Comparison of ENCODE assay signal across 8 cellular contexts in the genomic region with DNA sequence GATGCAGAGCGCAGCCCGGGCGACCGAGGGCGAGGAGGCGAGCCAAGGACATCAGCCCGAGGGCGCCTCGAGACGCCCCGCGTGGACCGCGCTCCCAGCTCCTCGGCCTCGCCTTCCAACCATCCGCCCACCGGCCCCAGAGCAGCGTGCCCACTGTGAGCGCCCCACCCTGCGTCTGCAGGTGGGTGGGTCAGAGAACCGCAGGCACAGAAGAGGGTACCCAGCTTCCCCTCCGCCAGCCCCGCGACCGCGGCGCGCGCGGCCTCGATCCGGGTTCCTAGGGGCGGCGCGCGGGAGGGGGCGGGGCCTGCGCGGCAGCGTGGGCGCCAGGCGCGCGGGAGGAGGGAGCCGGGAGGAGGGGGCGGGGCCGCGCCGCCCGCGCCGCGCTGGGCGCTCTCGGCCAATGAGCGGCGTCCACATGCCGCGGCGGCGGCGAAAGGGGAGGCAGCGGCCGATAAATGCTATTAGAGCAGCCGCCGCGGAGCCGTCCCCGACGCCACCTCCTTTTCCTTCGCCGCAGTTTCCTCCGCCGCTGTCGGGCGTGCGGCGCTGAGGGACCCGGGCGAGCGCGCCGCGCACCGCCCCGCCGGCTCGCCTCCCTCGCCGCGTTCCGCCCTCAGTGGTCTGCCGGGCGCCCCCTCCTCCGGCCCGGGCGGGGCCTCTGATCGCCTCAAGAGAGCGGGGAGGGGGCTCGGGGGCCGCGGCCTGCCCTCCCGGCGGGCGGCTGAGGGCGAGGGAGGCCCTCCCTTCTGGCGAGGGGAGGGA. TPM values are rescaled to one million over a fixed set of nuclear protein-coding genes. Genes with fewer than 3 reads are reported as not detected.
DNase-seq lines count a peak whose midpoint lies in the region; ATAC-seq and TF ChIP-seq lines count a peak whose summit lies in the region.

A gene (plus strand): TSS at position 464 of the 765 bp plus-strand sequence. CDS start 543 bp downstream, outside the sequence.

- H3K4me3 Mint-ChIP-seq in H9, result peak within 1 kb of the TSS; percentile 95 to 97
- H3K4me3 Mint-ChIP-seq in stimulated activated naive CD8-positive, alpha-beta T cell treated with anti-CD3 and anti-CD28 coated beads, Interleukin-15, amount 100 ng/mL, for 72 hours, result peak within 1 kb of the TSS; percentile 89 to 94

- no peaks in the 10 kb centered on the region for H3K9me3 Mint-ChIP-seq in H9
- no peaks in the 10 kb centered on the region for H3K9me3 Mint-ChIP-seq in stimulated activated naive CD8-positive, alpha-beta T cell treated with anti-CD3 and anti-CD28 coated beads, Interleukin-15, amount 100 ng/mL, for 72 hours

- H3K23me2 ChIP-seq in H9 (ENCODE audit: insufficient read length, low read depth, low read length, poor library complexity, severe bottlenecking), result peaks cover 13% of the 10 kb centered on the region

- H3K36me3 ChIP-seq in ES-I3 (ENCODE audit: insufficient read depth, low read length) (peaks cover 11% of the 10 kb centered on the region; the same call in 1 of the 2 replicates), MM.1S (replicated peaks; ENCODE audit: insufficient read depth, low read length) (no peaks in the 10 kb centered on the region), neural cell (ENCODE audit: insufficient read depth, low read length) (no peaks in the 10 kb centered on the region)

- WGBS in H9 (ENCODE audit: extremely low coverage, insufficient read length, low lambda C conversion rate), result no CpG with 5 or more reads among the region's 108 CpGs

- TF ChIP-seq CTCF in H9 (conservative IDR thresholded peaks at IDR 0.05) (no peak), MM.1S (IDR thresholded peaks at IDR 0.05; ENCODE audit: low read length) (no peak), fibroblast of villous mesenchyme (IDR thresholded peaks at IDR 0.05; ENCODE audit: insufficient read depth, low read depth, low read length) (no peak), neural cell (IDR thresholded peaks at IDR 0.05; ENCODE audit: poor library complexity, severe bottlenecking) (no peak)

- H4K5ac ChIP-seq in H9 (ENCODE audit: insufficient read length, low read depth, low read length), result peak within 1 kb of the TSS; percentile 90

- H3K9ac ChIP-seq in ES-I3 (ENCODE audit: low read depth, low read length), result peak within 1 kb of the TSS; percentile 98
- peak within 1 kb of the TSS; percentile 94 for H3K9ac ChIP-seq in H9 (ENCODE audit: extremely low read depth, insufficient read length, low read length)
- H3K9ac ChIP-seq in MM.1S (ENCODE audit: low read length), result peak within 1 kb of the TSS; percentile 88
- H3K9ac ChIP-seq in neural cell (ENCODE audit: low read length), result peak within 1 kb of the TSS; percentile 99

- H2BK12ac ChIP-seq in H9 (ENCODE audit: insufficient read length, low read depth, low read length), result no peak within 1 kb of the TSS

- H3K9me3 ChIP-seq in ES-I3 (ENCODE audit: control insufficient read depth, insufficient read depth, low read length), result no peaks in the 10 kb centered on the region
- no peaks in the 10 kb centered on the region for H3K9me3 ChIP-seq in H9 (ENCODE audit: control insufficient read depth, low read depth, low read length)
- no peaks in the 10 kb centered on the region for H3K9me3 ChIP-seq in MM.1S (replicated peaks; ENCODE audit: insufficient read depth, low read length)
- H3K9me3 ChIP-seq in neural cell (ENCODE audit: low read length), result no peaks in the 10 kb centered on the region

- no peak within 1 kb of the TSS; the same call in 1 of the 2 replicates for H3K4ac ChIP-seq in H9 (ENCODE audit: low read depth, low read length)

- H4K91ac ChIP-seq in H9 (ENCODE audit: insufficient read length, low read depth, low read length), result no peak within 1 kb of the TSS

- DNase-seq in H9 (peak; percentile 87), MM.1S (peak; percentile 83), SIG-M5 (lab: John Stamatoyannopoulos, UW) (peak; percentile 62), fibroblast of villous mesenchyme (ENCODE audit: low read depth) (peak; percentile 87)
- peak; percentile 96 for DNase-seq in activated effector memory CD4-positive, alpha-beta T cell treated with anti-CD3 and anti-CD28 coated beads, Interleukin-2, amount 50 U/mL, for 16 hours
- DNase-seq in stimulated activated naive CD8-positive, alpha-beta T cell treated with anti-CD3 and anti-CD28 coated beads, Interleukin-15, amount 100 ng/mL, for 72 hours, result peak; percentile 90 to 93

- H4K8ac ChIP-seq in H9 (replicated peaks; ENCODE audit: insufficient read length, low read depth, low read length), result no peak within 1 kb of the TSS

- H2AK5ac ChIP-seq in H9 (ENCODE audit: insufficient read length, low read length), result no peak within 1 kb of the TSS

- H3K4me1 Mint-ChIP-seq in H9, result peaks cover 44 to 50% of the 10 kb centered on the region in 2 experiments
- H3K4me1 Mint-ChIP-seq in stimulated activated naive CD8-positive, alpha-beta T cell treated with anti-CD3 and anti-CD28 coated beads, Interleukin-15, amount 100 ng/mL, for 72 hours, result peaks cover 41% of the 10 kb centered on the region

- H3K14ac ChIP-seq in H9 (ENCODE audit: insufficient read depth, low read length), result peak within 1 kb of the TSS; percentile 99

- H3K23ac ChIP-seq in H9 (ENCODE audit: insufficient read length, low read depth, low read length), result no peak within 1 kb of the TSS

- H2BK20ac ChIP-seq in H9 (ENCODE audit: low read depth, low read length, poor library complexity, severe bottlenecking), result no peak within 1 kb of the TSS

- no peak within 1 kb of the TSS for H2AFZ ChIP-seq in H9 (ENCODE audit: low read length)
- H2AFZ ChIP-seq in MM.1S (ENCODE audit: low read length), result peak within 1 kb of the TSS; percentile 75
- peak within 1 kb of the TSS; percentile 24 for H2AFZ ChIP-seq in neural cell (ENCODE audit: low read depth, low read length)

- H2BK120ac ChIP-seq in H9 (ENCODE audit: low read depth, low read length, poor library complexity, severe bottlenecking), result no peak within 1 kb of the TSS

- no peak for TF ChIP-seq EP300 in neural cell (conservative IDR thresholded peaks at IDR 0.05; ENCODE audit: poor library complexity, severe bottlenecking)

- no peak for TF ChIP-seq RAD21 in neural cell (conservative IDR thresholded peaks at IDR 0.05)

- ATAC-seq in stimulated activated naive CD8-positive, alpha-beta T cell treated with anti-CD3 and anti-CD28 coated beads, Interleukin-15, amount 100 ng/mL, for 72 hours, result peak; percentile 87

- H3F3A ChIP-seq in MM.1S (ENCODE audit: insufficient read depth, low read length), result peaks cover 8% of the 10 kb centered on the region; the same call in 1 of the 2 replicates
- peaks cover 6% of the 10 kb centered on the region for H3F3A ChIP-seq in neural cell (ENCODE audit: insufficient read depth, low read length, poor library complexity, severe bottlenecking)

- peaks cover 18 to 37% (median 30%) of the 10 kb centered on the region in 3 experiments for H3K36me3 Mint-ChIP-seq in H9 (ENCODE audit: insufficient read depth in 1 of 3, low read depth in 3 of 3)

- no peak within 1 kb of the TSS for H3K56ac ChIP-seq in H9 (ENCODE audit: insufficient read length, low read depth, low read length)

- H3K27me3 ChIP-seq in H9 (ENCODE audit: insufficient read depth, low read length) (no peaks in the 10 kb centered on the region), MM.1S (replicated peaks; ENCODE audit: insufficient read depth, low read length) (no peaks in the 10 kb centered on the region), neural cell (ENCODE audit: insufficient read depth, low read depth, low read length) (no peaks in the 10 kb centered on the region)

- peak within 1 kb of the TSS; percentile 83 for H3K4me3 ChIP-seq in MM.1S (ENCODE audit: low read length)
- H3K4me3 ChIP-seq in fibroblast of villous mesenchyme (ENCODE audit: low read depth, low read length), result peak within 1 kb of the TSS; percentile 88
- peak within 1 kb of the TSS; percentile 93 for H3K4me3 ChIP-seq in neural cell (ENCODE audit: low read length)

- H2BK5ac ChIP-seq in H9 (ENCODE audit: insufficient read length, low read length), result no peak within 1 kb of the TSS

- peaks cover 5% of the 10 kb centered on the region; the same call in 1 of the 2 replicates for H3K27me3 Mint-ChIP-seq in H9 (ENCODE audit: low read depth)
- H3K27me3 Mint-ChIP-seq in stimulated activated naive CD8-positive, alpha-beta T cell treated with anti-CD3 and anti-CD28 coated beads, Interleukin-15, amount 100 ng/mL, for 72 hours, result peaks cover 8% of the 10 kb centered on the region

- H2BK15ac ChIP-seq in H9 (ENCODE audit: low read depth, low read length), result no peak within 1 kb of the TSS

- H3K18ac ChIP-seq in H9 (ENCODE audit: insufficient read length, low read depth, low read length), result peak within 1 kb of the TSS; percentile 96

- H3K4me1 ChIP-seq in ES-I3 (ENCODE audit: insufficient read depth, low read length), result peaks cover 28% of the 10 kb centered on the region
- H3K4me1 ChIP-seq in H9 (ENCODE audit: insufficient read depth, low read length), result peaks cover 9% of the 10 kb centered on the region; the same call in 1 of the 2 replicates
- peaks cover 6% of the 10 kb centered on the region; the same call in 1 of the 2 replicates for H3K4me1 ChIP-seq in MM.1S (ENCODE audit: low read length)

- no peaks in the 10 kb centered on the region for H3K9me2 ChIP-seq in MM.1S (replicated peaks; ENCODE audit: insufficient read depth, low read length)
- H3K9me2 ChIP-seq in neural cell (ENCODE audit: insufficient read depth, low read length), result no peaks in the 10 kb centered on the region

- H3K79me1 ChIP-seq in H9 (ENCODE audit: insufficient read depth, low read depth, low read length, poor library complexity, severe bottlenecking), result no peaks in the 10 kb centered on the region

- H3K27ac Mint-ChIP-seq in H9, result peak within 1 kb of the TSS; percentile 94 to 95 (median 95)
- peak within 1 kb of the TSS; percentile 94 to 97 for H3K27ac Mint-ChIP-seq in stimulated activated naive CD8-positive, alpha-beta T cell treated with anti-CD3 and anti-CD28 coated beads, Interleukin-15, amount 100 ng/mL, for 72 hours

- no peaks in the 10 kb centered on the region for H4K20me1 ChIP-seq in H9 (ENCODE audit: control insufficient read depth, insufficient read depth, insufficient read length)
- H4K20me1 ChIP-seq in MM.1S (ENCODE audit: insufficient read depth, low read length), result peaks cover 17% of the 10 kb centered on the region; the same call in 1 of the 2 replicates
- H4K20me1 ChIP-seq in neural cell (ENCODE audit: insufficient read depth), result no peaks in the 10 kb centered on the region

- H3K4me2 ChIP-seq in H9 (ENCODE audit: insufficient read depth, insufficient read length, low read length), result peak within 1 kb of the TSS; percentile 88
- H3K4me2 ChIP-seq in MM.1S (ENCODE audit: low read depth, low read length), result peak within 1 kb of the TSS; percentile 93
- peak within 1 kb of the TSS; percentile 79 for H3K4me2 ChIP-seq in neural cell (ENCODE audit: low read length)

- H3T11ph ChIP-seq in H9 (ENCODE audit: low read length), result no peak within 1 kb of the TSS

- H3K79me2 ChIP-seq in H9 (ENCODE audit: insufficient read depth, low read length) (peaks cover 30% of the 10 kb centered on the region; the same call in 1 of the 2 replicates), MM.1S (ENCODE audit: low read length) (peaks cover 45% of the 10 kb centered on the region), neural cell (replicated peaks; ENCODE audit: insufficient read depth, low read length) (peaks cover 45% of the 10 kb centered on the region)

- H3K27ac ChIP-seq in H9 (ENCODE audit: insufficient read length, low read depth, low read length) (no peak within 1 kb of the TSS), MM.1S (ENCODE audit: low read length) (peak within 1 kb of the TSS; percentile 74), neural cell (ENCODE audit: low read length) (peak within 1 kb of the TSS; percentile 99)

RNA-seq across cellular contexts. Expression of the gene that starts here (rescaled TPM):
- total RNA-seq in H9 (2021) (257 and 260 TPM in 2 replicates), fibroblast of villous mesenchyme (221 and 247 TPM in 2 replicates)
- polyA plus RNA-seq in neural cell, result 49.0 and 61.2 TPM in 2 replicates
- 117 and 141 TPM in 2 replicates for polyA minus RNA-seq in neural cell
